ENCODE assay signal across 9 cellular contexts in the genomic region with DNA sequence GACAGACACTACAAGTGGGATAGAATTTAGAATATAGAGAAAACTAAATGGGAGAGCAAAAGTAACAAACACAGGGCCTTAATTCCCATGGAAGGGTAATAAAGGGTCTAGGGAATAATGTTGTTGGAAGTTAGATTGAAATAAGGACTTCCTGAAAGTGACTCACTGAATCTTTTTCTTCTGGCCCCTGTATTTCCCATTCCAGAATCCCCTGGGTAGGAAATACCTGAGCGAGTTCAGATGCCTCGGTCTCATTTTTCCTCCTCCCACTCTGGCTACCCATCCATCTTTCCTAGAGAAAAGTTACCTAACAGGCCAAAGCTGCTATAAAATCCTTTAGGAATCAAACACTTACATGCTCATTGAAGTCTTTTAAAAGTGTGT. TPM values are rescaled to one million over a fixed set of nuclear protein-coding genes. Genes with fewer than 3 reads are reported as not detected.
DNase-seq lines count a peak whose midpoint lies in the region; ATAC-seq and TF ChIP-seq lines count a peak whose summit lies in the region.
"Had no signal": no experiment of that assay in that cellular context is flagged by ENCODE, and none has a peak within 500 bp of the region (broad histone marks: within the 10 kb centered on the region; RNA-seq: fewer than 3 reads in every experiment).

No MANE protein-coding gene starts in this region.

- DNase-seq in cardiac muscle cell (ENCODE audit: low read depth in 1 of 2, low spot score in 1 of 2) (no peak), left cardiac atrium (no peak), body of pancreas (no peak), upper lobe of left lung (no peak), NCI-H1105 (lab: John Stamatoyannopoulos, UW) (no peak)
- DNase-seq in stimulated activated CD4-positive, alpha-beta T cell treated with anti-CD3 and anti-CD28 coated beads, Interleukin-12 subunit alpha, Interleukin-12 subunit beta, amount 100 ng/mL, for 4 hours = no peak
- DNase-seq: activated gamma-delta T cell had no signal

- no peak for ATAC-seq in left cardiac atrium
- ATAC-seq in body of pancreas = no peak
- ATAC-seq in upper lobe of left lung (ENCODE audit: low FRiP score in 2 of 2) = no peak
- no peak for ATAC-seq in GM21423 (IDR thresholded peaks at IDR 0.05; ENCODE audit: unreplicated experiment)

- intact Hi-C loops in left cardiac atrium (cut with DNase I) (no loop called here), body of pancreas (cut with DNase I) (no loop called here)

- H3K36me3 ChIP-seq in cardiac muscle cell (no peaks in the 10 kb centered on the region), body of pancreas (replicated peaks in 1 of 2; ENCODE audit: insufficient read depth in 1 of 2, low read depth in 2 of 2) (no peaks in the 10 kb centered on the region), mesodermal cell (ENCODE audit: control insufficient read depth, insufficient read depth, low read length) (no peaks in the 10 kb centered on the region), upper lobe of left lung (no peaks in the 10 kb centered on the region)

- TF ChIP-seq CTCF in cardiac muscle cell (IDR thresholded peaks at IDR 0.05; ENCODE audit: low read depth, low read length) (no peak), body of pancreas (IDR thresholded peaks at IDR 0.05) (no peak), upper lobe of left lung (IDR thresholded peaks at IDR 0.05) (no peak)

- H3K9me3 ChIP-seq in cardiac muscle cell (ENCODE audit: low read depth) = no peaks in the 10 kb centered on the region
- H3K9me3 ChIP-seq in body of pancreas = no peaks in the 10 kb centered on the region
- no peaks in the 10 kb centered on the region for H3K9me3 ChIP-seq in mesodermal cell (ENCODE audit: control insufficient read depth, low read length)
- H3K9me3 ChIP-seq in upper lobe of left lung = no peaks in the 10 kb centered on the region

- H3K27ac ChIP-seq in cardiac muscle cell (peak overlapping the region; percentile 99), body of pancreas (peak overlapping the region; percentile 99 to 100 (median 100)), mesodermal cell (ENCODE audit: low read depth, low read length, severe bottlenecking) (peak overlapping the region; percentile 99), upper lobe of left lung (peak overlapping the region; percentile 99 to 100 (median 100))

- no peaks in the 10 kb centered on the region for H3K27me3 ChIP-seq in cardiac muscle cell
- no peaks in the 10 kb centered on the region for H3K27me3 ChIP-seq in body of pancreas
- no peaks in the 10 kb centered on the region for H3K27me3 ChIP-seq in upper lobe of left lung

- peaks cover 49% of the 10 kb centered on the region for H3K4me1 ChIP-seq in cardiac muscle cell (ENCODE audit: low read depth)
- H3K4me1 ChIP-seq in body of pancreas = peaks cover 52% of the 10 kb centered on the region
- peaks cover 35% of the 10 kb centered on the region for H3K4me1 ChIP-seq in mesodermal cell (ENCODE audit: control insufficient read depth, insufficient read depth, low read length, poor library complexity, severe bottlenecking)
- peaks cover 47 to 70% (median 57%) of the 10 kb centered on the region in 4 donors for H3K4me1 ChIP-seq in upper lobe of left lung

- no peak for TF ChIP-seq EP300 in upper lobe of left lung (IDR thresholded peaks at IDR 0.05)

- H3K4me3 ChIP-seq in cardiac muscle cell (no peak overlapping the region), body of pancreas (no peak overlapping the region), mesodermal cell (ENCODE audit: extremely low read depth, insufficient read depth, low read length, poor library complexity, severe bottlenecking) (no peak overlapping the region), upper lobe of left lung (peak overlapping the region in 1 of 4 donors; percentile 14)

- 68 to 69% methylated on average over 2 of the region's 2 CpGs for WGBS in body of pancreas, 2 donors
- WGBS in mesodermal cell (ENCODE audit: insufficient coverage in 2 of 2), 2 experiments = 48 to 82% methylated on average over 2 of the region's 2 CpGs
- 52 to 54% methylated on average over 2 of the region's 2 CpGs for WGBS in upper lobe of left lung, 2 donors

- no peak for TF ChIP-seq POLR2A in body of pancreas (IDR thresholded peaks at IDR 0.05)
- TF ChIP-seq POLR2A in upper lobe of left lung (IDR thresholded peaks at IDR 0.05) = no peak

RNA-seq across cellular contexts. Expression of gene MEF2D, which starts 3.1 kb away (rescaled TPM):
- total RNA-seq in cardiac muscle cell (35.9 and 64.6 TPM in 2 replicates), left cardiac atrium (10 to 100 TPM; 69.0 to 81.7 TPM), body of pancreas (10 to 100 TPM; 15.6 to 18.1 TPM), upper lobe of left lung (100 to 1,000 TPM in 2 of 6 donors, 10 to 100 TPM in 4; 42.7 to 146 (median 58.7) TPM)
- 35.1 and 52.1 TPM in 2 replicates for polyA plus RNA-seq in cardiac muscle cell
- polyA plus RNA-seq in mesodermal cell (2013, experiment 1 of 2) = 29.5 TPM
- 23.9 TPM for polyA plus RNA-seq in mesodermal cell (2013, experiment 2 of 2)
